In genomic region chr6:139833592-139833991, GRCh38 we compare ENCODE assay signal across 16 cellular contexts.
DNase-seq lines count a peak whose midpoint lies in the region; ATAC-seq and TF ChIP-seq lines count a peak whose summit lies in the region.
"Had no signal": no experiment of that assay in that cellular context is flagged by ENCODE, and none has a peak within 500 bp of the region (broad histone marks: within the 10 kb centered on the region; RNA-seq: fewer than 3 reads in every experiment).

No MANE protein-coding gene starts in this region.

- H2BK20ac ChIP-seq in H9 (ENCODE audit: low read depth, low read length, poor library complexity, severe bottlenecking), result no peak overlapping the region

- H2BK120ac ChIP-seq in H9 (ENCODE audit: low read depth, low read length, poor library complexity, severe bottlenecking), result no peak overlapping the region

- H2BK5ac ChIP-seq in H9 (ENCODE audit: insufficient read length, low read length), result no peak overlapping the region

- H4K5ac ChIP-seq in H9 (ENCODE audit: insufficient read length, low read depth, low read length), result no peak overlapping the region

- no peaks in the 10 kb centered on the region for H3K23me2 ChIP-seq in H9 (ENCODE audit: insufficient read length, low read depth, low read length, poor library complexity, severe bottlenecking)

- H3K4me1 ChIP-seq in mammary epithelial cell (ENCODE audit: insufficient read depth, low read length) (no peaks in the 10 kb centered on the region), H9 (ENCODE audit: insufficient read depth, low read length) (no peaks in the 10 kb centered on the region), right lobe of liver (peaks cover 0 to 24% (median 4%) of the 10 kb centered on the region in 4 donors)
- H3K4me1 ChIP-seq: BLaER1, HAP-1 had no signal

- H3K4me3 Mint-ChIP-seq in MCF 10A (ENCODE audit: unreplicated experiment) (no peak overlapping the region), H9 (no peak overlapping the region), progenitor cell of endocrine pancreas (ENCODE audit: low read depth) (no peak overlapping the region)
- H3K4me3 Mint-ChIP-seq in activated T-cell treated with anti-CD3 and anti-CD28 coated beads, Interleukin-2, amount 50 U/mL, for 24 hours, result no peak overlapping the region
- H3K4me3 Mint-ChIP-seq in stimulated activated memory B cell treated with anti-CD40 and anti-IgM and Interleukin-4, amounts not matched to agents 10 μg/mL and 1 μg/mL and 100 μg/mL, for 72 hours, result no peak overlapping the region
- H3K4me3 Mint-ChIP-seq: HFFc6 had no signal

- no peak overlapping the region for H3K4me3 ChIP-seq in mammary epithelial cell (replicated peaks in 1 of 3; ENCODE audit: insufficient read depth in 1 of 3, low read depth in 2 of 3, low read length in 3 of 3)
- no peak overlapping the region for H3K4me3 ChIP-seq in right lobe of liver
- H3K4me3 ChIP-seq: BLaER1, HAP-1 had no signal

- peak overlapping the region; percentile 27 for H3K18ac ChIP-seq in H9 (ENCODE audit: insufficient read length, low read depth, low read length)

- no peak overlapping the region for H3K9ac ChIP-seq in mammary epithelial cell (ENCODE audit: insufficient read depth, low read length)
- no peak overlapping the region for H3K9ac ChIP-seq in H9 (ENCODE audit: extremely low read depth, insufficient read length, low read length)
- H3K9ac ChIP-seq: BLaER1 had no signal

- H3K27ac ChIP-seq in mammary epithelial cell (ENCODE audit: insufficient read depth, low read depth, low read length) (no peak overlapping the region), H9 (ENCODE audit: insufficient read length, low read depth, low read length) (no peak overlapping the region), right lobe of liver (peak overlapping the region; percentile 40 to 64 (median 41))
- H3K27ac ChIP-seq: 22Rv1, BLaER1, HL-60 had no signal

- H3K4me1 Mint-ChIP-seq in MCF 10A (ENCODE audit: insufficient read depth, unreplicated experiment), result no peaks in the 10 kb centered on the region
- H3K4me1 Mint-ChIP-seq in H9, result no peaks in the 10 kb centered on the region
- no peaks in the 10 kb centered on the region for H3K4me1 Mint-ChIP-seq in activated T-cell treated with anti-CD3 and anti-CD28 coated beads, Interleukin-2, amount 50 U/mL, for 24 hours (ENCODE audit: low read depth)
- peaks cover 2% of the 10 kb centered on the region for H3K4me1 Mint-ChIP-seq in progenitor cell of endocrine pancreas (ENCODE audit: low read depth)
- H3K4me1 Mint-ChIP-seq in stimulated activated memory B cell treated with anti-CD40 and anti-IgM and Interleukin-4, amounts not matched to agents 10 μg/mL and 1 μg/mL and 100 μg/mL, for 72 hours, result no peaks in the 10 kb centered on the region

- no peak overlapping the region for H3T11ph ChIP-seq in H9 (ENCODE audit: low read length)

- H3K79me2 ChIP-seq in mammary epithelial cell (ENCODE audit: insufficient read depth, low read length), result no peaks in the 10 kb centered on the region
- H3K79me2 ChIP-seq in H9 (ENCODE audit: insufficient read depth, low read length), result no peaks in the 10 kb centered on the region

- peak; percentile 95 to 99 (median 98) for ATAC-seq in right lobe of liver
- no peak for ATAC-seq in stimulated activated memory B cell treated with anti-CD40 and anti-IgM and Interleukin-4, amounts not matched to agents 10 μg/mL and 1 μg/mL and 100 μg/mL, for 72 hours

- POLR2A ChIA-PET in MCF 10A (lab: Yijun Ruan, JAX), result no interaction called here

- no peak overlapping the region for H4K91ac ChIP-seq in H9 (ENCODE audit: insufficient read length, low read depth, low read length)

- H3K36me3 Mint-ChIP-seq in MCF 10A (ENCODE audit: insufficient read depth, unreplicated experiment) (no peaks in the 10 kb centered on the region), H9 (ENCODE audit: insufficient read depth in 1 of 3, low read depth in 3 of 3) (no peaks in the 10 kb centered on the region; a peak in 1 of 7 replicates), progenitor cell of endocrine pancreas (ENCODE audit: insufficient read depth) (no peaks in the 10 kb centered on the region)
- H3K36me3 Mint-ChIP-seq in activated T-cell treated with anti-CD3 and anti-CD28 coated beads, Interleukin-2, amount 50 U/mL, for 24 hours (ENCODE audit: low read depth), result no peaks in the 10 kb centered on the region
- H3K36me3 Mint-ChIP-seq in stimulated activated memory B cell treated with anti-CD40 and anti-IgM and Interleukin-4, amounts not matched to agents 10 μg/mL and 1 μg/mL and 100 μg/mL, for 72 hours, result no peaks in the 10 kb centered on the region

- no peaks in the 10 kb centered on the region for H3K27me3 ChIP-seq in mammary epithelial cell (ENCODE audit: insufficient read depth, low read length)
- no peaks in the 10 kb centered on the region for H3K27me3 ChIP-seq in H9 (ENCODE audit: insufficient read depth, low read length)
- H3K27me3 ChIP-seq in right lobe of liver, result no peaks in the 10 kb centered on the region
- H3K27me3 ChIP-seq: BLaER1 had no signal

- CTCF ChIA-PET in MCF 10A (lab: Yijun Ruan, JAX), result no interaction called here
- CTCF ChIA-PET in mammary epithelial cell (lab: Charles Lee; ENCODE audit: low non-redundant PET), result no interaction called here

- no peak overlapping the region for H3K4me2 ChIP-seq in mammary epithelial cell (ENCODE audit: insufficient read depth, low read depth, low read length)
- H3K4me2 ChIP-seq in H9 (ENCODE audit: insufficient read depth, insufficient read length, low read length), result no peak overlapping the region
- H3K4me2 ChIP-seq: BLaER1 had no signal

- no peaks in the 10 kb centered on the region for H3K36me3 ChIP-seq in mammary epithelial cell (ENCODE audit: insufficient read depth, low read length)
- H3K36me3 ChIP-seq in right lobe of liver, result no peaks in the 10 kb centered on the region
- H3K36me3 ChIP-seq: BLaER1, HAP-1 had no signal

- H3K56ac ChIP-seq in H9 (ENCODE audit: insufficient read length, low read depth, low read length), result no peak overlapping the region

- H3K9me3 Mint-ChIP-seq in MCF 10A (ENCODE audit: unreplicated experiment), result no peaks in the 10 kb centered on the region
- peaks cover 0 to 2% of the 10 kb centered on the region in 2 experiments; a peak in 3 of 5 replicates for H3K9me3 Mint-ChIP-seq in H9
- H3K9me3 Mint-ChIP-seq in activated T-cell treated with anti-CD3 and anti-CD28 coated beads, Interleukin-2, amount 50 U/mL, for 24 hours, result no peaks in the 10 kb centered on the region
- peaks cover 3% of the 10 kb centered on the region for H3K9me3 Mint-ChIP-seq in progenitor cell of endocrine pancreas (ENCODE audit: low read depth)
- H3K9me3 Mint-ChIP-seq in stimulated activated memory B cell treated with anti-CD40 and anti-IgM and Interleukin-4, amounts not matched to agents 10 μg/mL and 1 μg/mL and 100 μg/mL, for 72 hours, result no peaks in the 10 kb centered on the region

- H2BK15ac ChIP-seq in H9 (ENCODE audit: low read depth, low read length), result no peak overlapping the region; the same call in 1 of the 2 replicates

- no peak overlapping the region for H2AK5ac ChIP-seq in H9 (ENCODE audit: insufficient read length, low read length)

- H3K23ac ChIP-seq in H9 (ENCODE audit: insufficient read length, low read depth, low read length), result no peak overlapping the region

- H2AFZ ChIP-seq in mammary epithelial cell (ENCODE audit: low read depth, low read length) (no peak overlapping the region), H9 (ENCODE audit: low read length) (no peak overlapping the region)

- H4K20me1 ChIP-seq in mammary epithelial cell (ENCODE audit: insufficient read depth, low read length) (no peaks in the 10 kb centered on the region), H9 (ENCODE audit: control insufficient read depth, insufficient read depth, insufficient read length) (no peaks in the 10 kb centered on the region)
- H4K20me1 ChIP-seq: BLaER1 had no signal

- intact Hi-C loops in MCF 10A (cut with micrococcal nuclease) (no loop called here), mammary epithelial cell (cut with micrococcal nuclease) (no loop called here), right lobe of liver (cut with DNase I) (loop anchor here in 1 of 2 donors (10.0 kb wide), 1 partner anchor 459 kb away; the partner anchor contains the start of gene CITED2)

- DNase-seq in MCF 10A (ENCODE audit: unreplicated experiment) (no peak), mammary epithelial cell (no peak), H9 (no peak), right lobe of liver (peak; percentile 85 to 93 (median 87)), renal cortical epithelial cell (ENCODE audit: low read depth) (peak; percentile 73), progenitor cell of endocrine pancreas (ENCODE audit: low spot score, unreplicated experiment) (no peak)
- no peak for DNase-seq in activated T-cell treated with anti-CD3 and anti-CD28 coated beads, Interleukin-2, amount 50 U/mL, for 24 hours
- DNase-seq: DMS53, GF-D8, GOT3, HFFc6 had no signal

- H3K79me1 ChIP-seq in H9 (ENCODE audit: insufficient read depth, low read depth, low read length, poor library complexity, severe bottlenecking), result no peaks in the 10 kb centered on the region

- 44% methylated on average over 4 of the region's 4 CpGs for WGBS in mammary epithelial cell (ENCODE audit: low coverage, missing lambda C conversion rate)
- no CpG with 5 or more reads among the region's 4 CpGs for WGBS in H9 (ENCODE audit: extremely low coverage, insufficient read length, low lambda C conversion rate)
- 34% methylated on average over 2 of the region's 4 CpGs for WGBS in right lobe of liver (ENCODE audit: insufficient coverage, low coverage, low lambda C conversion rate, missing lambda C conversion rate)

- TF ChIP-seq POLR2A in right lobe of liver (IDR thresholded peaks at IDR 0.05), result peak; percentile 45

- no peaks in the 10 kb centered on the region for H3K9me3 ChIP-seq in mammary epithelial cell (replicated peaks; ENCODE audit: insufficient read depth, low read length)
- H3K9me3 ChIP-seq in H9 (ENCODE audit: control insufficient read depth, low read depth, low read length), result no peaks in the 10 kb centered on the region
- no peaks in the 10 kb centered on the region for H3K9me3 ChIP-seq in right lobe of liver
- H3K9me3 ChIP-seq: BLaER1, HAP-1 had no signal

- H3K27me3 Mint-ChIP-seq in MCF 10A (ENCODE audit: insufficient read depth, unreplicated experiment) (no peaks in the 10 kb centered on the region), H9 (ENCODE audit: low read depth) (no peaks in the 10 kb centered on the region), progenitor cell of endocrine pancreas (no peaks in the 10 kb centered on the region)
- H3K27me3 Mint-ChIP-seq in activated T-cell treated with anti-CD3 and anti-CD28 coated beads, Interleukin-2, amount 50 U/mL, for 24 hours, result peaks cover 7% of the 10 kb centered on the region
- H3K27me3 Mint-ChIP-seq in stimulated activated memory B cell treated with anti-CD40 and anti-IgM and Interleukin-4, amounts not matched to agents 10 μg/mL and 1 μg/mL and 100 μg/mL, for 72 hours, result peaks cover 9% of the 10 kb centered on the region

- H2BK12ac ChIP-seq in H9 (ENCODE audit: insufficient read length, low read depth, low read length), result no peak overlapping the region

- H4K8ac ChIP-seq in H9 (replicated peaks; ENCODE audit: insufficient read length, low read depth, low read length), result no peak overlapping the region

- TF ChIP-seq CTCF in MCF 10A (IDR thresholded peaks at IDR 0.05; ENCODE audit: unreplicated experiment) (no peak), mammary epithelial cell (conservative IDR thresholded peaks at IDR 0.05 in 1 of 2, IDR thresholded peaks at IDR 0.05 in 1 of 2; ENCODE audit: extremely low read depth in 1 of 2, insufficient read depth in 1 of 2, low read depth in 1 of 2, low read length in 2 of 2) (no peak), H9 (conservative IDR thresholded peaks at IDR 0.05) (no peak), right lobe of liver (IDR thresholded peaks at IDR 0.05) (no peak), progenitor cell of endocrine pancreas (IDR thresholded peaks at IDR 0.05; ENCODE audit: unreplicated experiment) (no peak)

- no peak overlapping the region for H3K4ac ChIP-seq in H9 (ENCODE audit: low read depth, low read length)

- peak overlapping the region; percentile 7 for H3K27ac Mint-ChIP-seq in MCF 10A (ENCODE audit: low read depth, unreplicated experiment)
- H3K27ac Mint-ChIP-seq in H9, result no peak overlapping the region
- no peak overlapping the region for H3K27ac Mint-ChIP-seq in activated T-cell treated with anti-CD3 and anti-CD28 coated beads, Interleukin-2, amount 50 U/mL, for 24 hours
- no peak overlapping the region for H3K27ac Mint-ChIP-seq in progenitor cell of endocrine pancreas
- no peak overlapping the region for H3K27ac Mint-ChIP-seq in stimulated activated memory B cell treated with anti-CD40 and anti-IgM and Interleukin-4, amounts not matched to agents 10 μg/mL and 1 μg/mL and 100 μg/mL, for 72 hours
- H3K27ac Mint-ChIP-seq: HFFc6 had no signal

- dilution Hi-C loops in mammary epithelial cell (cut with HindIII; ENCODE audit: low sequenced_read_pairs), result no loop called here

- in situ Hi-C loops in mammary epithelial cell (cut with MboI; ENCODE audit: low sequenced_read_pairs in 2 of 2), result no loop called here

- BruUV-seq in MCF 10A (replicated peaks; lab: Mats Ljungman, UMichigan) (no TSS peak), mammary epithelial cell (replicated peaks; lab: Mats Ljungman, UMichigan) (no TSS peak)

- 0 out of 2 replicates have a peak overlapping the region, but pooled peaks have one; percentile 47 for H3K14ac ChIP-seq in H9 (ENCODE audit: insufficient read depth, low read length)

Comparison
In these comparisons a context has a peak if more than half of its experiments do, and no peak if none do; other contexts are left out.
1. DNase-seq: peak in right lobe of liver (3 of 3) and renal cortical epithelial cell (single experiment); none in MCF 10A (single experiment), mammary epithelial cell (single experiment), H9 (single experiment), activated T-cell treated with anti-CD3 and anti-CD28 coated beads, Interleukin-2, amount 50 U/mL, for 24 hours (single experiment) and progenitor cell of endocrine pancreas (single experiment).
2. H3K27ac ChIP-seq: peak in right lobe of liver (3 of 3); none in mammary epithelial cell (single experiment) and H9 (single experiment).